8 cellular contexts compared by ENCODE assay signal in the genomic region with DNA sequence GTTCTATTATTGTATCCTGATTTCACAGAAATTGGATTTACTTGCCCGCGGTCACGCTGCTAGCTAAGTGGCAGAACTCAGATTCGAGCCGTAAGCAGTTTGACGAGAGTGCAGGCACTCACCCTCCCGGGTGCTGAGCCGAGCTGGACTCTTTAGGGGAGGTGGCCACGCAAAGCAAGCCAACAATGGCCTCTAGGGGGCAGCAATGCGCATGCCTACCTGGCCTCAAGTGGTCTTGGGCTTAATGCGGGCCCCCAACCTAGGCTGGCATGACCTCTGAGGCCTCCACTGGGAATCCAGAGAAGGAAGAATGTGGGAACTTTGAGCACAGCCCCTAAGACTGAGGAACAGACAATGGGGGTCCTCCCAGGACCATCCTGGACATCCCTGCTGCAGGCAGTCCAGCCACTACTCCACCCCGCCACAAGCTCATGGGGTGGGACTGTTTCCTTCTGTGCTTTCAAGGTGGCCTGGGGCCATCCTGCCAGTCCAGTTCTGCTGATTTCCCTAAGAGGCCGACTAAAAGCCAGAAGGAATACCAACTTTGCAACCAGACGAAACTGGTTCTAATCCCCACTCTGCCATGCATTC.
DNase-seq lines count a peak whose midpoint lies in the region; ATAC-seq and TF ChIP-seq lines count a peak whose summit lies in the region.

No MANE protein-coding gene starts in this region.

- CTCF ChIA-PET in BJ (lab: Yijun Ruan, JAX), result interaction anchor here (0.6 to 3.5 kb wide), 23 partner anchors 8 to 303 kb away, joined by 3 to 32 read pairs (median 3); a partner anchor contains a TSS
- CTCF ChIA-PET in activated CD4-positive, alpha-beta T cell treated with anti-CD3 and anti-CD28 coated beads, Interleukin-2, amount 10 ng/mL, durations not matched to agents 7 days and 5 days (lab: Charles Lee), result interaction anchor here (0.6 to 0.9 kb wide), 3 partner anchors 14 to 273 kb away, joined by 3 read pairs; no protein-coding TSS in a partner anchor

- H3K27me3 Mint-ChIP-seq in activated CD4-positive, alpha-beta T cell treated with anti-CD3 and anti-CD28 coated beads, Interleukin-2, amount 10 ng/mL, durations not matched to agents 7 days and 5 days, result no peaks in the 10 kb centered on the region
- no peaks in the 10 kb centered on the region for H3K27me3 Mint-ChIP-seq in endodermal cell (ENCODE audit: insufficient read depth)
- H3K27me3 Mint-ChIP-seq in naive thymus-derived CD8-positive, alpha-beta T cell, result no peaks in the 10 kb centered on the region

- H3K9me3 ChIP-seq in endodermal cell (ENCODE audit: control insufficient read depth, low read length), result no peaks in the 10 kb centered on the region

- H3K4me3 Mint-ChIP-seq in activated CD4-positive, alpha-beta T cell treated with anti-CD3 and anti-CD28 coated beads, Interleukin-2, amount 10 ng/mL, durations not matched to agents 7 days and 5 days, result no peak overlapping the region
- no peak overlapping the region for H3K4me3 Mint-ChIP-seq in endodermal cell
- no peak overlapping the region for H3K4me3 Mint-ChIP-seq in naive thymus-derived CD8-positive, alpha-beta T cell

- DNase-seq in BJ (ENCODE audit: low read depth) (no peak), endodermal cell (peak; percentile 91)
- DNase-seq in Jurkat, Clone E6-1 (ENCODE audit: low read depth, low spot score), result peak; percentile 35
- peak; percentile 56 for DNase-seq in activated CD4-positive, alpha-beta T cell treated with anti-CD3 and anti-CD28 coated beads, Interleukin-2, amount 10 ng/mL, durations not matched to agents 7 days and 5 days
- peak; percentile 4 to 75 (median 47) for DNase-seq in naive thymus-derived CD8-positive, alpha-beta T cell
- peak; percentile 38 for DNase-seq in stimulated activated naive CD4-positive, alpha-beta T cell treated with Interleukin-2 at 50 U/mL for 16 hours (lab: John Stamatoyannopoulos, UW)

- TF ChIP-seq CTCF in BJ (IDR thresholded peaks at IDR 0.05; ENCODE audit: insufficient read depth, low read depth, low read length) (peak; percentile 85), endodermal cell (conservative IDR thresholded peaks at IDR 0.05) (peak; percentile 94)

- no peaks in the 10 kb centered on the region for H3K9me3 Mint-ChIP-seq in activated CD4-positive, alpha-beta T cell treated with anti-CD3 and anti-CD28 coated beads, Interleukin-2, amount 10 ng/mL, durations not matched to agents 7 days and 5 days
- H3K9me3 Mint-ChIP-seq in endodermal cell, result peaks cover 3% of the 10 kb centered on the region
- H3K9me3 Mint-ChIP-seq in naive thymus-derived CD8-positive, alpha-beta T cell, result no peaks in the 10 kb centered on the region

- H3K27ac Mint-ChIP-seq in activated CD4-positive, alpha-beta T cell treated with anti-CD3 and anti-CD28 coated beads, Interleukin-2, amount 10 ng/mL, durations not matched to agents 7 days and 5 days, result no peak overlapping the region
- no peak overlapping the region for H3K27ac Mint-ChIP-seq in endodermal cell
- H3K27ac Mint-ChIP-seq in naive thymus-derived CD8-positive, alpha-beta T cell, result peak overlapping the region in 1 of 10 donors; percentile 43

- ATAC-seq in naive thymus-derived CD8-positive, alpha-beta T cell, result peak; percentile 47 to 64
- ATAC-seq in HG03097 (IDR thresholded peaks at IDR 0.05; ENCODE audit: low FRiP score, unreplicated experiment) (no peak), GM19397 (IDR thresholded peaks at IDR 0.05; ENCODE audit: unreplicated experiment) (no peak)

- no peak overlapping the region for H3K27ac ChIP-seq in endodermal cell (ENCODE audit: low read depth, low read length)

- H3K36me3 Mint-ChIP-seq in activated CD4-positive, alpha-beta T cell treated with anti-CD3 and anti-CD28 coated beads, Interleukin-2, amount 10 ng/mL, durations not matched to agents 7 days and 5 days (ENCODE audit: low read depth), result peaks cover 67% of the 10 kb centered on the region
- H3K36me3 Mint-ChIP-seq in endodermal cell (ENCODE audit: low read depth), result peaks cover 27% of the 10 kb centered on the region
- H3K36me3 Mint-ChIP-seq in naive thymus-derived CD8-positive, alpha-beta T cell, result peaks cover 10 to 60% (median 33%) of the 10 kb centered on the region in 3 donors

- H3K4me1 ChIP-seq in endodermal cell (ENCODE audit: control insufficient read depth, insufficient read depth, low read length), result no peaks in the 10 kb centered on the region

- H3K27me3 ChIP-seq in BJ (ENCODE audit: control insufficient read depth, insufficient read depth, low read length) (no peaks in the 10 kb centered on the region), endodermal cell (ENCODE audit: control insufficient read depth, insufficient read depth, low read length, poor library complexity, severe bottlenecking) (no peaks in the 10 kb centered on the region)

- POLR2A ChIA-PET in BJ (lab: Charles Lee), result no interaction called here
- POLR2A ChIA-PET in activated CD4-positive, alpha-beta T cell treated with anti-CD3 and anti-CD28 coated beads, Interleukin-2, amount 10 ng/mL, durations not matched to agents 7 days and 5 days (lab: Charles Lee), result no interaction called here
- POLR2A ChIA-PET in naive thymus-derived CD8-positive, alpha-beta T cell (lab: Charles Lee), result no interaction called here

- H3K4me3 ChIP-seq in BJ (ENCODE audit: low read depth, low read length), result no peak overlapping the region
- no peak overlapping the region for H3K4me3 ChIP-seq in Jurkat, Clone E6-1 (ENCODE audit: low read length)
- H3K4me3 ChIP-seq in endodermal cell (ENCODE audit: low read length), result no peak overlapping the region

- 59 to 64% methylated on average over 10 to 14 of the region's 14 CpGs for WGBS in endodermal cell (ENCODE audit: insufficient coverage in 1 of 2, insufficient read length in 1 of 2), 2 experiments

- H3K36me3 ChIP-seq in BJ (ENCODE audit: control insufficient read depth, insufficient read depth, low read length) (peaks cover 8% of the 10 kb centered on the region), endodermal cell (ENCODE audit: control insufficient read depth, insufficient read depth, low read length) (no peaks in the 10 kb centered on the region)

- no peak overlapping the region for H3K9ac ChIP-seq in endodermal cell (ENCODE audit: extremely low read depth, low read length, poor library complexity, severe bottlenecking)

- H3K4me1 Mint-ChIP-seq in activated CD4-positive, alpha-beta T cell treated with anti-CD3 and anti-CD28 coated beads, Interleukin-2, amount 10 ng/mL, durations not matched to agents 7 days and 5 days, result peaks cover 7% of the 10 kb centered on the region
- H3K4me1 Mint-ChIP-seq in endodermal cell, result no peaks in the 10 kb centered on the region
- peaks cover 0 to 5% (median 1%) of the 10 kb centered on the region in 4 donors for H3K4me1 Mint-ChIP-seq in naive thymus-derived CD8-positive, alpha-beta T cell

Comparison
In these comparisons a context has a peak if more than half of its experiments do, and no peak if none do; other contexts are left out.
1. ATAC-seq: peak in naive thymus-derived CD8-positive, alpha-beta T cell (2 of 2); none in HG03097 (single experiment) and GM19397 (single experiment).